ENCODE assay signal across 21 cellular contexts in genomic region chr4:88619973-88620372, GRCh38. TPM values are rescaled to one million over a fixed set of nuclear protein-coding genes. Genes with fewer than 3 reads are reported as not detected.
DNase-seq lines count a peak whose midpoint lies in the region; ATAC-seq, FAIRE-seq and TF ChIP-seq lines count a peak whose summit lies in the region.
"Had no signal": no experiment of that assay in that cellular context is flagged by ENCODE, and none has a peak within 500 bp of the region (broad histone marks: within the 10 kb centered on the region; RNA-seq: fewer than 3 reads in every experiment).

No MANE protein-coding gene starts in this region.

- H2BK15ac ChIP-seq in mesenchymal stem cell (ENCODE audit: low read depth, poor library complexity, severe bottlenecking) = no peak overlapping the region

- 0 out of 2 replicates have a peak, but pooled peaks cover 7% of the 10 kb centered on the region for H3K9me2 ChIP-seq in GM23248 (ENCODE audit: insufficient read depth)

- H3K23ac ChIP-seq in mesenchymal stem cell (ENCODE audit: low read length in 2 of 2) = no peak overlapping the region

- H3K9ac ChIP-seq in GM23248 = no peak overlapping the region
- peak overlapping the region; percentile 19 for H3K9ac ChIP-seq in mesenchymal stem cell (ENCODE audit: low read length)

- no peak overlapping the region for H2BK5ac ChIP-seq in mesenchymal stem cell (ENCODE audit: low read depth, low read length, poor library complexity, severe bottlenecking)

- H3K4me2 ChIP-seq in GM23248 (ENCODE audit: unreplicated experiment) = peak overlapping the region; percentile 22
- no peak overlapping the region for H3K4me2 ChIP-seq in mesenchymal stem cell (ENCODE audit: low read length, poor library complexity, severe bottlenecking)

- DNase-seq in AG10803 (ENCODE audit: low read depth) (peak; percentile 33), GM23248 (peak; percentile 68), chondrocyte (ENCODE audit: low spot score) (no peak), mesenchymal stem cell (peak; percentile 9), stomach (no peak), HTR-8/SVneo (ENCODE audit: insufficient read length, low spot score) (no peak), amniotic stem cell (lab: John Stamatoyannopoulos, UW) (no peak)
- DNase-seq: CD8-positive, alpha-beta T cell; DMS79 treated with DMSO at 0.1 percent for 48 hours; GDM1; H7; MV-4-11; NCI-H1436; NCI-H2029 treated with DMSO at 0.1 percent for 48 hours; NCI-H2171 treated with DMSO at 0.1 percent for 48 hours; NCI-H446 treated with DMSO at 0.1 percent for 48 hours; OCI-M1; SIG-M5 had no signal

- H3K4me3 ChIP-seq in AG10803 (ENCODE audit: low read length) (no peak overlapping the region), GM23248 (0 out of 2 replicates have a peak overlapping the region, but pooled peaks have one; percentile 5), mesenchymal stem cell (ENCODE audit: insufficient read depth in 1 of 2, low read depth in 1 of 2, low read length in 2 of 2) (no peak overlapping the region), stomach (no peak overlapping the region)

- no peak overlapping the region for H2BK12ac ChIP-seq in mesenchymal stem cell (ENCODE audit: low read length in 2 of 2)

- no peak for TF ChIP-seq EP300 in stomach (IDR thresholded peaks at IDR 0.05)

- no peak overlapping the region for H4K91ac ChIP-seq in mesenchymal stem cell (ENCODE audit: low read length)

- H3K14ac ChIP-seq in mesenchymal stem cell (ENCODE audit: low read length in 2 of 2) = no peak overlapping the region

- no peak overlapping the region for H2AK5ac ChIP-seq in mesenchymal stem cell (ENCODE audit: low read length, severe bottlenecking)

- H3F3A ChIP-seq in GM23248 (ENCODE audit: insufficient read depth) = peaks cover 79% of the 10 kb centered on the region

- TF ChIP-seq POLR2A in stomach (IDR thresholded peaks at IDR 0.05) = no peak

- no peaks in the 10 kb centered on the region for H3K79me1 ChIP-seq in mesenchymal stem cell (replicated peaks; ENCODE audit: low read length, poor library complexity, severe bottlenecking)

- no peaks in the 10 kb centered on the region for H3K9me3 ChIP-seq in GM23248 (ENCODE audit: low read depth)
- peaks cover 7% of the 10 kb centered on the region for H3K9me3 ChIP-seq in mesenchymal stem cell (ENCODE audit: control insufficient read depth, low read length)
- no peaks in the 10 kb centered on the region for H3K9me3 ChIP-seq in stomach

- TF ChIP-seq CTCF in AG10803 (conservative IDR thresholded peaks at IDR 0.05; ENCODE audit: low read length) (no peak), chondrocyte (IDR thresholded peaks at IDR 0.05) (no peak), stomach (IDR thresholded peaks at IDR 0.05) (no peak)

- peaks cover 36% of the 10 kb centered on the region for H3K4me1 Mint-ChIP-seq in chondrocyte (ENCODE audit: low read depth)

- no peaks in the 10 kb centered on the region for H3K27me3 Mint-ChIP-seq in chondrocyte (ENCODE audit: low read depth)

- H4K20me1 ChIP-seq in GM23248 (ENCODE audit: insufficient read depth) = no peaks in the 10 kb centered on the region

- H3K4me1 ChIP-seq in GM23248 (ENCODE audit: insufficient read depth) (peaks cover 86% of the 10 kb centered on the region), mesenchymal stem cell (ENCODE audit: control insufficient read depth, insufficient read depth, low read depth, low read length) (no peaks in the 10 kb centered on the region), stomach (peaks cover 0 to 18% (median 3%) of the 10 kb centered on the region in 4 donors)

- peaks cover 4% of the 10 kb centered on the region for H3K36me3 Mint-ChIP-seq in chondrocyte (ENCODE audit: low read depth)

- H3K27me3 ChIP-seq in GM23248 (replicated peaks; ENCODE audit: insufficient read depth) = no peaks in the 10 kb centered on the region
- H3K27me3 ChIP-seq in mesenchymal stem cell (ENCODE audit: control insufficient read depth in 1 of 2, insufficient read depth in 1 of 2, low read length in 2 of 2) = no peaks in the 10 kb centered on the region
- no peaks in the 10 kb centered on the region for H3K27me3 ChIP-seq in stomach

- intact Hi-C loops in stomach (cut with DNase I; ENCODE audit: low total_unique reads) = no loop called here

- FAIRE-seq in HTR-8/SVneo (lab: Jason Lieb, UNC) = no peak
- FAIRE-seq: GM12891, GM18507 had no signal

- WGBS in GM23248 (ENCODE audit: low coverage in 1 of 2, low lambda C conversion rate in 2 of 2, missing lambda C conversion rate in 2 of 2), 2 experiments = 0 to 2% methylated on average over 1 of the region's 1 CpG
- 67% methylated on average over 1 of the region's 1 CpG for WGBS in mesenchymal stem cell
- WGBS in stomach, 5 donors = 68 to 88% (median 76%) methylated on average over 1 of the region's 1 CpG

- no peak overlapping the region for H2BK120ac ChIP-seq in mesenchymal stem cell (ENCODE audit: low read depth, low read length)

- H3K36me3 ChIP-seq in GM23248 (ENCODE audit: low read depth) (0 out of 2 replicates have a peak, but pooled peaks cover 8% of the 10 kb centered on the region), mesenchymal stem cell (ENCODE audit: control insufficient read depth in 1 of 2, insufficient read depth in 2 of 2, low read depth in 1 of 2, low read length in 2 of 2) (peaks cover 0 to 3% of the 10 kb centered on the region in 2 experiments), stomach (peaks cover 0 to 12% (median 2%) of the 10 kb centered on the region in 4 donors)

- H4K8ac ChIP-seq in mesenchymal stem cell (ENCODE audit: low read length) = no peak overlapping the region

- H3K9me3 Mint-ChIP-seq in chondrocyte (ENCODE audit: low read depth) = peaks cover 8% of the 10 kb centered on the region

- peak overlapping the region; percentile 25 for H3K27ac Mint-ChIP-seq in chondrocyte (ENCODE audit: unreplicated experiment)

- in situ Hi-C loops in GM23248 (cut with MboI) = no loop called here

- H3K4me3 Mint-ChIP-seq in chondrocyte (ENCODE audit: unreplicated experiment) = no peak overlapping the region
- H3K4me3 Mint-ChIP-seq: CD8-positive, alpha-beta T cell had no signal

- H3K27ac ChIP-seq in GM23248 = peak overlapping the region; percentile 51
- H3K27ac ChIP-seq in mesenchymal stem cell (ENCODE audit: low read length, poor library complexity, severe bottlenecking) = no peak overlapping the region
- no peak overlapping the region for H3K27ac ChIP-seq in stomach

- H2AFZ ChIP-seq in GM23248 = no peak overlapping the region
- H2AFZ ChIP-seq in mesenchymal stem cell (ENCODE audit: low read depth, low read length) = no peak overlapping the region

- H3K4ac ChIP-seq in mesenchymal stem cell (ENCODE audit: low read depth in 1 of 2, low read length in 2 of 2) = no peak overlapping the region

- no peak for ATAC-seq in GM19351 (IDR thresholded peaks at IDR 0.05; ENCODE audit: unreplicated experiment)
- ATAC-seq: CD8-positive, alpha-beta T cell had no signal

- peaks cover 70% of the 10 kb centered on the region for H3K79me2 ChIP-seq in GM23248 (ENCODE audit: insufficient read depth)

- no peak overlapping the region for H3K18ac ChIP-seq in mesenchymal stem cell (ENCODE audit: low read depth in 1 of 2, low read length in 2 of 2)

RNA-seq across cellular contexts. Expression of gene HERC3, which starts 27.7 kb away (rescaled TPM):
- 18.0 and 27.6 TPM in 2 replicates for total RNA-seq in GM23248 (2014; rRNA removed; shearing (Covaris generic))
- 22.7 and 25.8 TPM in 2 replicates for polyA plus RNA-seq in GM23248 (2016; fragmentation: Nextera tagmentation; extraction: Ambion mirVana)
- 14.0 to 16.7 TPM (median 16.6 TPM) in 3 replicates for total RNA-seq in chondrocyte
- polyA plus RNA-seq in mesenchymal stem cell (2013, experiment 1 of 2) = 6.7 TPM
- 6.5 TPM for polyA plus RNA-seq in mesenchymal stem cell (2013, experiment 2 of 2)
- 10 to 100 TPM; 25.9 to 58.0 (median 47.8) TPM for total RNA-seq in stomach
- 1 to 10 TPM; 4.4 to 7.5 (median 5.5) TPM for polyA plus RNA-seq in stomach

Comparison
In these comparisons a context has a peak if more than half of its experiments do, and no peak if none do; other contexts are left out.
1. DNase-seq: peak in AG10803 (single experiment), GM23248 (single experiment) and mesenchymal stem cell (single experiment); none in chondrocyte (single experiment), stomach (single experiment), HTR-8/SVneo (single experiment) and amniotic stem cell (single experiment).